In the genomic region with DNA sequence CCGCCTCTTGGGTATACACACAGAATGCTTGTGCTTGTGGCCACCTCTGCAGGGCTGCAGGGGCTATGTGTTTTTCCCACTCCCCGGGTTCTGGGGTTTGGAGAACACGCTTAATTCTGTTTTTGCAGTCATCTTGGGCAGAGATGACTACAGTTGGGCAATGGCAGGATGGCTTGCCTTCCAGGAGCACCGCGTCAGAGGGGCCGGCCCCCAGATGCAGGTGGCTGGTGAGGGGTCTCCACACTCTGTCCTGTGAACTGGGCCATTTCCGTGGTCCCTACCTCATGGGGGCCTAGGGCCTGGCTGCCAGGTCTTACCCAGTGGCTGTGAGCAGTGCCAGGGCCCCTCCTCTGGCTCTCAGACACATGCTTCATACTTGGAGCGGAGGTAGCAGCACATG, we compare ENCODE assay signal across 23 cellular contexts.
"Had no signal": no experiment of that assay in that cellular context is flagged by ENCODE, and none has a peak within 500 bp of the region (broad histone marks: within the 10 kb centered on the region; RNA-seq: fewer than 3 reads in every experiment).

No MANE protein-coding gene starts in this region.

- H3K36me3 ChIP-seq: brain microvascular endothelial cell, esophagus muscularis mucosa, transverse colon, uterus had no signal

- DNase-seq: activated CD4-positive, alpha-beta memory T cell treated with anti-CD3 and anti-CD28 coated beads, Interleukin-2, amount 10 ng/mL, durations not matched to agents 7 days and 5 days; activated CD4-positive, alpha-beta T cell treated with anti-CD3 and anti-CD28 coated beads, Interleukin-2, amount 10 ng/mL, durations not matched to agents 24 days and 14 days; activated CD4-positive, CD25-positive, alpha-beta regulatory T cell treated with anti-CD3 and anti-CD28 coated beads, Interleukin-2, amount 50 U/mL, for 72 hours; activated CD8-positive, alpha-beta memory T cell treated with anti-CD3 and anti-CD28 coated beads, Interleukin-2, amount 50 U/mL, for 48 hours; activated gamma-delta T cell; activated naive CD4-positive, alpha-beta T cell treated with anti-CD3 and anti-CD28 coated beads, Interleukin-2, amount 10 ng/mL, durations not matched to agents 7 days and 5 days; activated naive CD8-positive, alpha-beta T cell treated with anti-CD3 and anti-CD28 coated beads, Interleukin-2, amount 10 ng/mL, durations not matched to agents 7 days and 5 days; activated T-cell treated with anti-CD3 and anti-CD28 coated beads, Interleukin-2, amount 50 U/mL, for 24 hours; brain microvascular endothelial cell; left ventricle myocardium superior; mammary epithelial cell; naive thymus-derived CD4-positive, alpha-beta T cell; stimulated activated CD4-positive, alpha-beta T cell treated with anti-CD3 and anti-CD28 coated beads, Interleukin-2, amount 100 ng/mL, for 48 hours; T-helper 17 cell; T1000; testis; transverse colon; uterus had no signal

- H3K27ac ChIP-seq: brain microvascular endothelial cell, esophagus muscularis mucosa, foreskin keratinocyte, testis, transverse colon, uterus had no signal

- H3K9me3 Mint-ChIP-seq: activated CD4-positive, alpha-beta memory T cell treated with anti-CD3 and anti-CD28 coated beads, Interleukin-2, amount 10 ng/mL, durations not matched to agents 7 days and 5 days; activated CD4-positive, alpha-beta T cell treated with anti-CD3 and anti-CD28 coated beads, Interleukin-2, amount 10 ng/mL, durations not matched to agents 24 days and 14 days; activated naive CD8-positive, alpha-beta T cell treated with anti-CD3 and anti-CD28 coated beads, Interleukin-2, amount 10 ng/mL, durations not matched to agents 7 days and 5 days; activated T-cell treated with anti-CD3 and anti-CD28 coated beads, Interleukin-2, amount 50 U/mL, for 24 hours; dendritic cell treated with granulocyte-macrophage colony-stimulating factor and Interleukin-4, amounts not matched to agents 40 ng/mL and 50 ng/mL, for 4 days; mesothelial cell of epicardium; neural crest cell had no signal

- H3K4me3 ChIP-seq: esophagus muscularis mucosa, testis, transverse colon, uterus had no signal

- H3K9me3 ChIP-seq: esophagus muscularis mucosa, testis, transverse colon, uterus had no signal

- H3K4me1 Mint-ChIP-seq: activated CD4-positive, alpha-beta memory T cell treated with anti-CD3 and anti-CD28 coated beads, Interleukin-2, amount 10 ng/mL, durations not matched to agents 7 days and 5 days; activated naive CD4-positive, alpha-beta T cell treated with anti-CD3 and anti-CD28 coated beads, Interleukin-2, amount 10 ng/mL, durations not matched to agents 7 days and 5 days had no signal

- H3K4me3 Mint-ChIP-seq: activated CD4-positive, alpha-beta memory T cell treated with anti-CD3 and anti-CD28 coated beads, Interleukin-2, amount 10 ng/mL, durations not matched to agents 7 days and 5 days; activated CD4-positive, alpha-beta T cell treated with anti-CD3 and anti-CD28 coated beads, Interleukin-2, amount 10 ng/mL, durations not matched to agents 24 days and 14 days; activated naive CD4-positive, alpha-beta T cell treated with anti-CD3 and anti-CD28 coated beads, Interleukin-2, amount 10 ng/mL, durations not matched to agents 7 days and 5 days; activated naive CD8-positive, alpha-beta T cell treated with anti-CD3 and anti-CD28 coated beads, Interleukin-2, amount 10 ng/mL, durations not matched to agents 7 days and 5 days; activated T-cell treated with anti-CD3 and anti-CD28 coated beads, Interleukin-2, amount 50 U/mL, for 24 hours; dendritic cell treated with granulocyte-macrophage colony-stimulating factor and Interleukin-4, amounts not matched to agents 40 ng/mL and 50 ng/mL, for 4 days; mesothelial cell of epicardium; naive thymus-derived CD4-positive, alpha-beta T cell; neural crest cell; T-helper 17 cell had no signal

- H3K27me3 ChIP-seq: brain microvascular endothelial cell, foreskin keratinocyte, testis, transverse colon, uterus had no signal

- H3K27ac Mint-ChIP-seq: activated CD4-positive, alpha-beta memory T cell treated with anti-CD3 and anti-CD28 coated beads, Interleukin-2, amount 10 ng/mL, durations not matched to agents 7 days and 5 days; activated CD4-positive, alpha-beta T cell treated with anti-CD3 and anti-CD28 coated beads, Interleukin-2, amount 10 ng/mL, durations not matched to agents 24 days and 14 days; activated naive CD4-positive, alpha-beta T cell treated with anti-CD3 and anti-CD28 coated beads, Interleukin-2, amount 10 ng/mL, durations not matched to agents 7 days and 5 days; activated naive CD8-positive, alpha-beta T cell treated with anti-CD3 and anti-CD28 coated beads, Interleukin-2, amount 10 ng/mL, durations not matched to agents 7 days and 5 days; activated T-cell treated with anti-CD3 and anti-CD28 coated beads, Interleukin-2, amount 50 U/mL, for 24 hours; dendritic cell treated with granulocyte-macrophage colony-stimulating factor and Interleukin-4, amounts not matched to agents 40 ng/mL and 50 ng/mL, for 4 days; mesothelial cell of epicardium; naive thymus-derived CD4-positive, alpha-beta T cell; T-helper 17 cell had no signal

- ATAC-seq: left ventricle myocardium superior; naive thymus-derived CD4-positive, alpha-beta T cell; T-helper 17 cell had no signal

- H3K4me1 ChIP-seq: foreskin keratinocyte, testis, transverse colon, uterus had no signal

- H3K36me3 Mint-ChIP-seq: activated naive CD4-positive, alpha-beta T cell treated with anti-CD3 and anti-CD28 coated beads, Interleukin-2, amount 10 ng/mL, durations not matched to agents 7 days and 5 days; activated naive CD8-positive, alpha-beta T cell treated with anti-CD3 and anti-CD28 coated beads, Interleukin-2, amount 10 ng/mL, durations not matched to agents 7 days and 5 days; mesothelial cell of epicardium; naive thymus-derived CD4-positive, alpha-beta T cell had no signal
